In the genomic region with DNA sequence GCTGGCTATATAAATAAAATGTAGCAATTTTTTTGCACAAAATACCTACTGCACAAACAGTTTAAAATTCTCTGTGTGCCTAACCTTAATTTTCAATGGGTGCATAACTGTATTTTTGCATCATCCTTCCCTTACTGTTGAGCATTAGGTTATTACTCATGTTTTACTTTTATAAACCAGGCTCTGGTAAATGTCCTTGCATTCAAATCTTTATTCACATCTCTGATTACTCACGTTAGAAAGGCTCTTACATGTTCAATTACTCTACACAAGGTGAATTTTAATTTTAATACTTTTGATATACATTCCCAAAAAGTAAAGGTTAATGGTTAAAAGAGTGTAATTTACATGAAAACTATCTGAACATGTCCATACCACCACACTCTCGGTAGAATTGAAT, we compare ENCODE assay signal across 34 cellular contexts.
"Had no signal": no experiment of that assay in that cellular context is flagged by ENCODE, and none has a peak within 500 bp of the region (broad histone marks: within the 10 kb centered on the region; RNA-seq: fewer than 3 reads in every experiment).

No MANE protein-coding gene starts in this region.

- H3K9me3 ChIP-seq: gastrocnemius medialis had no signal

- H3K27me3 Mint-ChIP-seq: activated B cell treated with CpG ODN at 0.5 μM for 24 hours; activated CD8-positive, alpha-beta T cell treated with anti-CD3 and anti-CD28 coated beads for 36 hours; activated naive CD4-positive, alpha-beta T cell treated with anti-CD3 and anti-CD28 coated beads, Interleukin-2, amount 10 ng/mL, durations not matched to agents 7 days and 5 days; activated naive CD8-positive, alpha-beta T cell; activated T-cell treated with anti-CD3 and anti-CD28 coated beads, Interleukin-2, amount 50 U/mL, for 24 hours; central memory CD8-positive, alpha-beta T cell; effector memory CD8-positive, alpha-beta T cell; T-helper 17 cell had no signal

- H3K4me1 ChIP-seq: esophagus muscularis mucosa, gastrocnemius medialis, heart left ventricle had no signal

- H3K27ac Mint-ChIP-seq: activated B cell treated with CpG ODN at 0.5 μM for 24 hours; activated CD8-positive, alpha-beta T cell treated with anti-CD3 and anti-CD28 coated beads for 36 hours; activated naive CD4-positive, alpha-beta T cell treated with anti-CD3 and anti-CD28 coated beads, Interleukin-2, amount 10 ng/mL, durations not matched to agents 7 days and 5 days; activated naive CD8-positive, alpha-beta T cell; activated T-cell treated with anti-CD3 and anti-CD28 coated beads, Interleukin-2, amount 50 U/mL, for 24 hours; activated T-cell treated with anti-CD3 and anti-CD28 coated beads, Interleukin-2, amount 50 U/mL, for 72 hours; effector memory CD8-positive, alpha-beta T cell; T-helper 17 cell; T-helper 2 cell treated with Interferon-gamma antibody and Interleukin-4, amounts not matched to agents 5 μg/mL and 100 μg/mL, for 36 hours had no signal

- H3K36me3 Mint-ChIP-seq: activated naive CD4-positive, alpha-beta T cell treated with anti-CD3 and anti-CD28 coated beads, Interleukin-2, amount 10 ng/mL, durations not matched to agents 7 days and 5 days; activated naive CD8-positive, alpha-beta T cell had no signal

- DNase-seq: activated B cell treated with CpG ODN at 0.5 μM for 24 hours; activated CD4-positive, alpha-beta T cell treated with anti-CD3 and anti-CD28 coated beads for 48 hours; activated CD4-positive, alpha-beta T cell treated with anti-CD3 and anti-CD28 coated beads, Interleukin-2, amount 50 U/mL, for 1 hour; activated CD4-positive, alpha-beta T cell treated with anti-CD3 and anti-CD28 coated beads, Interleukin-2, amount 50 U/mL, for 48 hours; activated CD8-positive, alpha-beta memory T cell treated with anti-CD3 and anti-CD28 coated beads, Interleukin-2, amount 50 U/mL, for 48 hours; activated CD8-positive, alpha-beta T cell treated with anti-CD3 and anti-CD28 coated beads for 36 hours; activated gamma-delta T cell; activated naive CD4-positive, alpha-beta T cell; activated naive CD4-positive, alpha-beta T cell treated with anti-CD3 and anti-CD28 coated beads, Interleukin-2, amount 10 ng/mL, durations not matched to agents 7 days and 5 days; activated T-cell treated with anti-CD3 and anti-CD28 coated beads for 4 hours; activated T-cell treated with anti-CD3 and anti-CD28 coated beads, Interleukin-2, amount 50 U/mL, for 24 hours; activated T-cell treated with anti-CD3 and anti-CD28 coated beads, Interleukin-2, amount 50 U/mL, for 72 hours; amniotic stem cell; anterior cingulate cortex; brain microvascular endothelial cell; cortex of kidney; dermis blood vessel endothelial cell; effector CD4-positive, alpha-beta T cell; effector memory CD8-positive, alpha-beta T cell; erythroblast; foreskin keratinocyte; gastrocnemius medialis; glutamatergic neuron; heart left ventricle; T-helper 17 cell; T1000; WERI-Rb-1 had no signal

- ATAC-seq: activated CD4-positive, CD25-positive, alpha-beta regulatory T cell treated with anti-CD3 and anti-CD28 coated beads, Interleukin-2, amount 50 U/mL, for 24 hours; activated CD8-positive, alpha-beta T cell treated with anti-CD3 and anti-CD28 coated beads for 36 hours; activated T-cell treated with anti-CD3 and anti-CD28 coated beads, Interleukin-2, amount 50 U/mL, for 72 hours; effector memory CD8-positive, alpha-beta T cell; foreskin keratinocyte; gastrocnemius medialis; heart left ventricle; T-helper 17 cell had no signal

- FAIRE-seq: astrocyte, bronchial epithelial cell had no signal

- H3K4me3 Mint-ChIP-seq: activated B cell treated with CpG ODN at 0.5 μM for 24 hours; activated CD8-positive, alpha-beta T cell treated with anti-CD3 and anti-CD28 coated beads for 36 hours; activated naive CD4-positive, alpha-beta T cell treated with anti-CD3 and anti-CD28 coated beads, Interleukin-2, amount 10 ng/mL, durations not matched to agents 7 days and 5 days; activated naive CD8-positive, alpha-beta T cell; activated T-cell treated with anti-CD3 and anti-CD28 coated beads, Interleukin-2, amount 50 U/mL, for 24 hours; activated T-cell treated with anti-CD3 and anti-CD28 coated beads, Interleukin-2, amount 50 U/mL, for 72 hours; central memory CD8-positive, alpha-beta T cell; effector memory CD8-positive, alpha-beta T cell; T-helper 17 cell; T-helper 2 cell treated with Interferon-gamma antibody and Interleukin-4, amounts not matched to agents 5 μg/mL and 100 μg/mL, for 36 hours had no signal

- H3K4me1 Mint-ChIP-seq: activated B cell treated with CpG ODN at 0.5 μM for 24 hours; activated naive CD4-positive, alpha-beta T cell treated with anti-CD3 and anti-CD28 coated beads, Interleukin-2, amount 10 ng/mL, durations not matched to agents 7 days and 5 days; central memory CD8-positive, alpha-beta T cell; T-helper 17 cell had no signal

- H3K9me3 Mint-ChIP-seq: activated B cell treated with CpG ODN at 0.5 μM for 24 hours; T-helper 2 cell treated with Interferon-gamma antibody and Interleukin-4, amounts not matched to agents 5 μg/mL and 100 μg/mL, for 36 hours had no signal

- H3K4me3 ChIP-seq: esophagus muscularis mucosa, gastrocnemius medialis, heart left ventricle had no signal

- H3K27ac ChIP-seq: brain microvascular endothelial cell, esophagus muscularis mucosa, foreskin keratinocyte, gastrocnemius medialis, heart left ventricle, WERI-Rb-1 had no signal
